Comparison of ENCODE assay signal across 6 cellular contexts in the genomic region with DNA sequence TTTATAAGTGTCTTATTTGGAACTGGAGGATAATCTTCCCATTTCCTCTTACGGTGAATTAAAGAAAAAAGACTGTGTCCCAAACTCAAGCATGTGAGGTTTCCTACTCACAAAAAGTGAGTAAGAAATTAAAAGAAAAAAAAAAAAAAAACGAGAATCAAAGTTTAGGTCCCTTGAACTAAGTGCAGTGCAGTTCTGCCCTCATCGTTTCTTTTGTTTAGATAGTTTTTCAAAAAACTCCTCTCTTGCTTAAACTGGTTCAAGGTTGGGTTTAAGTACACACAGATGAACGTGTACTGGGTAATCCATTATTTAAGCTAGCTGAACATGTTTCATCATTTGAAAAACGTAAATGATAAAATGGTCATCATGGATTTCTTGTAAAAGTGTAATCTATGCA.
"Had no signal": no experiment of that assay in that cellular context is flagged by ENCODE, and none has a peak within 500 bp of the region (broad histone marks: within the 10 kb centered on the region; RNA-seq: fewer than 3 reads in every experiment).

No MANE protein-coding gene starts in this region.

- H3K4me3 Mint-ChIP-seq: GM23338, H9 had no signal

- H3K27ac ChIP-seq: HL-60 had no signal

- H3K4me2 ChIP-seq: GM23338 had no signal

- H3K4me1 Mint-ChIP-seq: GM23338, H9 had no signal

- H2AFZ ChIP-seq: GM23338 had no signal

- ATAC-seq: GM23338, K562 had no signal

- H3K4me3 ChIP-seq: GM23338, K562 had no signal

- H3K27ac Mint-ChIP-seq: GM23338, H9 had no signal

- H3K9me3 Mint-ChIP-seq: GM23338, H9 had no signal

- DNase-seq: H9, HCEC 1CT, IMR-90 had no signal
